8 cellular contexts compared by ENCODE assay signal in the genomic region with DNA sequence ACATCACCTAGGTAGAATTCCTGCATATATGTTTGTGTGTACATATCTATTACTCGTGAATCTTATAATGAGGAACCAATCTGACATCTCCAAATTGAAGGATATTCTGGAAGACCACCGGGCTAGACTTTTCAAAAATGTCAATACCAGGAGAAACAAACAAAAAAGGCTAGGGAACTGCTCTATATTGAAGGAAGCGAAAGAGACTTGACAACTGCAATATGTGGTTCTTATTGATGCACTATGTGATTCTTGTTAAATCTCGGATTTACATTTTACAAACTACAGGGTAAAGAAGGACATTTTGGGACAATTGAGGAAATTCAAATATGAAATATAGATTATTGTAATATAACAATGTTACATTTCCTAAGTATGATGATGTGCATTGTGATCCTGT.
A peak's percentile ranks its signal among the peaks of the same experiment; 100 is the strongest.
DNase-seq lines count a peak whose midpoint lies in the region; ATAC-seq and TF ChIP-seq lines count a peak whose summit lies in the region.

No MANE protein-coding gene starts in this region.

- 82% methylated on average over 4 of the region's 4 CpGs for WGBS in smooth muscle cell (ENCODE audit: low lambda C conversion rate)

- no peaks in the 10 kb centered on the region for H3K27me3 Mint-ChIP-seq in activated B cell treated with CpG ODN at 0.5 μM for 24 hours
- H3K27me3 Mint-ChIP-seq in glutamatergic neuron (ENCODE audit: unreplicated experiment): no peaks in the 10 kb centered on the region

- peaks cover 12% of the 10 kb centered on the region for H3K4me1 ChIP-seq in smooth muscle cell (ENCODE audit: low read depth)

- H3K36me3 Mint-ChIP-seq in activated B cell treated with CpG ODN at 0.5 μM for 24 hours (ENCODE audit: low read depth) (peaks cover 1% of the 10 kb centered on the region), glutamatergic neuron (ENCODE audit: unreplicated experiment) (no peaks in the 10 kb centered on the region)

- H3K4me3 ChIP-seq in HFF-Myc (replicated peaks; ENCODE audit: low read depth, low read length) (peak overlapping the region; percentile 69), smooth muscle cell (peak overlapping the region; percentile 60)

- H3K4me1 Mint-ChIP-seq in activated B cell treated with CpG ODN at 0.5 μM for 24 hours (peaks cover 15% of the 10 kb centered on the region), glutamatergic neuron (ENCODE audit: low read depth, unreplicated experiment) (peaks cover 22% of the 10 kb centered on the region)

- intact Hi-C loops in activated B cell treated with CpG ODN at 0.5 μM for 24 hours (cut with micrococcal nuclease): loop anchor here (1.0 to 10.0 kb wide), 7 partner anchors 33 to 1871 kb away; partner anchors contain the start of gene IFT57

- peak overlapping the region; percentile 52 for H2AFZ ChIP-seq in smooth muscle cell (ENCODE audit: low read depth)

- no peak overlapping the region for H3K9ac ChIP-seq in smooth muscle cell (ENCODE audit: low read depth)

- no peaks in the 10 kb centered on the region for H3F3A ChIP-seq in smooth muscle cell (ENCODE audit: low read depth)

- H3K4me3 Mint-ChIP-seq in activated B cell treated with CpG ODN at 0.5 μM for 24 hours (peak overlapping the region; percentile 56), glutamatergic neuron (ENCODE audit: unreplicated experiment) (peak overlapping the region; percentile 60)

- CTCF ChIA-PET in activated B cell treated with CpG ODN at 0.5 μM for 24 hours (lab: Charles Lee): interaction anchor here (0.9 kb wide), 1 partner anchor 1247 kb away, joined by 3 read pairs; no protein-coding TSS in a partner anchor

- peaks cover 36% of the 10 kb centered on the region for H3K79me2 ChIP-seq in smooth muscle cell (ENCODE audit: low read depth)

- POLR2A ChIA-PET in activated B cell treated with CpG ODN at 0.5 μM for 24 hours (lab: Charles Lee): no interaction called here

- peak overlapping the region; percentile 87 for H3K4me2 ChIP-seq in smooth muscle cell

- ATAC-seq in activated B cell treated with CpG ODN at 0.5 μM for 24 hours (ENCODE audit: low read depth) (no peak), HG03108 (IDR thresholded peaks at IDR 0.05; ENCODE audit: unreplicated experiment) (no peak)

- H3K27me3 ChIP-seq in smooth muscle cell (ENCODE audit: low read depth): no peaks in the 10 kb centered on the region

- H4K20me1 ChIP-seq in smooth muscle cell (ENCODE audit: low read depth): peaks cover 4% of the 10 kb centered on the region

- no peak overlapping the region for H3K27ac Mint-ChIP-seq in activated B cell treated with CpG ODN at 0.5 μM for 24 hours
- no peak overlapping the region for H3K27ac Mint-ChIP-seq in glutamatergic neuron (ENCODE audit: unreplicated experiment)

- TF ChIP-seq CTCF in HFF-Myc (IDR thresholded peaks at IDR 0.05; ENCODE audit: low read depth, low read length, missing control alignments) (no peak), activated B cell treated with CpG ODN at 0.5 μM for 24 hours (IDR thresholded peaks at IDR 0.05) (no peak), glutamatergic neuron (IDR thresholded peaks at IDR 0.05; ENCODE audit: partially characterized antibody, unreplicated experiment) (no peak), smooth muscle cell (IDR thresholded peaks at IDR 0.05; ENCODE audit: borderline replicate concordance, insufficient read depth, poor library complexity, severe bottlenecking) (no peak)

- no peaks in the 10 kb centered on the region for H3K9me3 Mint-ChIP-seq in activated B cell treated with CpG ODN at 0.5 μM for 24 hours
- H3K9me3 Mint-ChIP-seq in glutamatergic neuron (ENCODE audit: unreplicated experiment): peaks cover 2% of the 10 kb centered on the region

- H3K9me3 ChIP-seq in smooth muscle cell (replicated peaks; ENCODE audit: low read depth): no peaks in the 10 kb centered on the region

- no peaks in the 10 kb centered on the region for H3K36me3 ChIP-seq in smooth muscle cell (ENCODE audit: low read depth)

- DNase-seq in HFF-Myc (ENCODE audit: extremely low read depth, low read depth): no peak
- no peak for DNase-seq in activated B cell treated with CpG ODN at 0.5 μM for 24 hours
- no peak for DNase-seq in glutamatergic neuron
- no peak for DNase-seq in smooth muscle cell (lab: John Stamatoyannopoulos, UW; ENCODE audit: unreplicated experiment)
- no peak for DNase-seq in OCI-M1 (lab: John Stamatoyannopoulos, UW)
- DNase-seq in NCI-H187 treated with DMSO at 0.1 percent for 48 hours (lab: John Stamatoyannopoulos, UW): no peak
- DNase-seq in GM03348 (ENCODE audit: low spot score): no peak

- H3K27ac ChIP-seq in smooth muscle cell (ENCODE audit: low read depth): no peak overlapping the region
